In the genomic region with DNA sequence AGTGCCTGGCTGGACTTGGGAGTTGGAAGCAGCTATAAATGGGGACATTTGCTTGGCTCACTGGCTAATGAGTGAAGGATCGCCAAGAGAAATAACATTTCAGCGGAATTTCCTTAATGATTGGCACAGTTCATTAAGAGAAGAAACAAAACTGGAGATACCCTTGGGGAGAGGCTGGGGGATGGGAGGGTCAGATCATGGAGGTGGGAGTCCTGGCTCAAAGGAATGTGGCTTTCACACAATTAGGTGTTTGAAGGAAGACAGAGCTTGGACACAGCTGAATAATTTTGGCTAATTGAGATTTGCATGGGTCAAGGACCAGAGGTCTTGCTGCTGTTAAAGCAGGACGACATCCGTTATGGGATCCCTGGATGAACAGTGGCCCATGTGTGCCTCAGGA, we compare ENCODE assay signal across 27 cellular contexts.
"Had no signal": no experiment of that assay in that cellular context is flagged by ENCODE, and none has a peak within 500 bp of the region (broad histone marks: within the 10 kb centered on the region; RNA-seq: fewer than 3 reads in every experiment).

No MANE protein-coding gene starts in this region.

- H3K27me3 ChIP-seq: gastrocnemius medialis, neutrophil, pancreas, right lobe of liver, suprapubic skin, thyroid gland, vagina had no signal

- H3K4me1 ChIP-seq: gastrocnemius medialis, pancreas, right lobe of liver, thyroid gland had no signal

- H3K36me3 Mint-ChIP-seq: mesothelial cell of epicardium; natural killer cell treated with Interleukin-12 subunit alpha and Interleukin-12 subunit beta and Interleukin-15 and Interleukin-18, amount 100 ng/mL, for 72 hours had no signal

- H3K36me3 ChIP-seq: gastrocnemius medialis, neutrophil, pancreas, right lobe of liver, suprapubic skin, thyroid gland, vagina had no signal

- H3K27ac ChIP-seq: dorsolateral prefrontal cortex, epithelial cell of prostate, gastrocnemius medialis, neutrophil, pancreas, right lobe of liver, suprapubic skin, thyroid gland, vagina had no signal

- H3K9me3 ChIP-seq: gastrocnemius medialis, neutrophil, pancreas, right lobe of liver, suprapubic skin, thyroid gland, vagina had no signal

- DNase-seq: dorsolateral prefrontal cortex; effector CD8-positive, alpha-beta T cell; endodermal cell; foreskin fibroblast; gastrocnemius medialis; head of caudate nucleus; mucosa of descending colon; naive B cell; pancreas; right lobe of liver; small intestine; stimulated activated CD4-positive, alpha-beta T cell treated with anti-CD3 and anti-CD28 coated beads, Interleukin-15, amount 100 ng/mL, for 24 hours; stimulated activated CD4-positive, alpha-beta T cell treated with anti-CD3 and anti-CD28 coated beads, Interleukin-2, amount 100 ng/mL, for 48 hours; stimulated activated naive CD4-positive, alpha-beta T cell; stimulated activated naive CD8-positive, alpha-beta T cell treated with anti-CD3 and anti-CD28 coated beads, Interleukin-15, amount 100 ng/mL, for 72 hours; thyroid gland; trophoblast cell had no signal

- H3K4me3 Mint-ChIP-seq: endodermal cell; memory B cell; mesothelial cell of epicardium; natural killer cell treated with Interleukin-12 subunit alpha and Interleukin-12 subunit beta and Interleukin-15 and Interleukin-18, amount 100 ng/mL, for 72 hours; stimulated activated naive CD8-positive, alpha-beta T cell treated with anti-CD3 and anti-CD28 coated beads, Interleukin-15, amount 100 ng/mL, for 72 hours had no signal

- H3K4me3 ChIP-seq: dorsolateral prefrontal cortex, gastrocnemius medialis, lung, mucosa of descending colon, pancreas, right lobe of liver, suprapubic skin, thyroid gland, vagina had no signal

- ATAC-seq: esophagus mucosa; gastrocnemius medialis; left lobe of liver; mucosa of descending colon; natural killer cell treated with Interleukin-12 subunit alpha and Interleukin-12 subunit beta and Interleukin-15 and Interleukin-18, amount 100 ng/mL, for 72 hours; pancreas; right lobe of liver; stimulated activated naive CD8-positive, alpha-beta T cell treated with anti-CD3 and anti-CD28 coated beads, Interleukin-15, amount 100 ng/mL, for 72 hours had no signal

- H3K27ac Mint-ChIP-seq: endodermal cell, memory B cell, mesothelial cell of epicardium had no signal
